Comparison of ENCODE assay signal across 8 cellular contexts in genomic region chr19:49819452-49820115, GRCh38. TPM values are rescaled to one million over a fixed set of nuclear protein-coding genes. Genes with fewer than 3 reads are reported as not detected.
DNase-seq lines count a peak whose midpoint lies in the region; ATAC-seq, FAIRE-seq and TF ChIP-seq lines count a peak whose summit lies in the region.
"Not testable (repeated sequence)": the region's sequence is repeated elsewhere in the genome, so short reads cannot be mapped to it uniquely, and the experiment has no call there.

No MANE protein-coding gene starts in this region.

- peak overlapping the region; percentile 96 for H3K27ac Mint-ChIP-seq in Caco-2 (ENCODE audit: unreplicated experiment)

- not testable (repeated sequence) for DNase-seq in Caco-2; LNCaP clone FGC (ENCODE audit: low read depth); ascending aorta (ENCODE audit: low spot score in 2 of 2); endothelial cell of umbilical vein (ENCODE audit: low read depth, low spot score); left lung
- DNase-seq in pancreas (peak in 1 of 6 donors; percentile 62), thyroid gland (peak; percentile 45 to 49)

- not testable (repeated sequence) for BruUV-seq in Caco-2 (replicated peaks; lab: Mats Ljungman, UMichigan); endothelial cell of umbilical vein (replicated peaks; lab: Mats Ljungman, UMichigan)

- H3K4me2 ChIP-seq in endothelial cell of umbilical vein (ENCODE audit: insufficient read depth, low read length), result peak overlapping the region; percentile 95

- not testable (repeated sequence) for ATAC-seq in left lung, pancreas

- H3K27me3 Mint-ChIP-seq in Caco-2 (ENCODE audit: insufficient read depth, unreplicated experiment), result not testable (repeated sequence)

- not testable (repeated sequence) for H3K36me3 ChIP-seq in Caco-2 (ENCODE audit: control insufficient read depth, insufficient read depth, low read length); endothelial cell of umbilical vein (ENCODE audit: control insufficient read depth in 2 of 2, extremely low read depth in 1 of 2, insufficient read depth in 2 of 2, low read length in 2 of 2); thyroid gland
- H3K36me3 ChIP-seq in ascending aorta (peaks cover 4 to 14% of the 10 kb centered on the region in 2 donors), left lung (peaks cover 0 to 23% of the 10 kb centered on the region in 2 donors), pancreas (peaks cover 0 to 13% (median 0%) of the 10 kb centered on the region in 3 donors)

- H3K4me3 Mint-ChIP-seq in Caco-2 (ENCODE audit: unreplicated experiment), result peak overlapping the region; percentile 85

- POLR2A ChIA-PET in Caco-2 (lab: Charles Lee); endothelial cell of umbilical vein (lab: Charles Lee): not testable (repeated sequence)

- H3K27me3 ChIP-seq in Caco-2 (replicated peaks; ENCODE audit: control insufficient read depth, insufficient read depth, low read length); ascending aorta; endothelial cell of umbilical vein (ENCODE audit: control insufficient read depth in 2 of 2, insufficient read depth in 2 of 2, low read length in 2 of 2); left lung; pancreas; thyroid gland: not testable (repeated sequence)

- WGBS in pancreas, 2 donors, result 39 to 50% methylated on average over 7 of the region's 7 CpGs
- WGBS in thyroid gland, 2 donors, result 61 to 67% methylated on average over 7 of the region's 7 CpGs

- H3K27ac ChIP-seq in VCaP (peak overlapping the region; percentile 86; the same call in 1 of the 2 replicates), pancreas (peak overlapping the region; percentile 17 to 99 (median 35)), thyroid gland (peak overlapping the region; percentile 13 to 85 (median 57))
- not testable (repeated sequence) for H3K27ac ChIP-seq in ascending aorta; endothelial cell of umbilical vein (ENCODE audit: insufficient read depth, low read depth, low read length); left lung

- H3K9me3 Mint-ChIP-seq in Caco-2 (ENCODE audit: unreplicated experiment), result not testable (repeated sequence)

- H3K9ac ChIP-seq in endothelial cell of umbilical vein (replicated peaks; ENCODE audit: extremely low read depth, insufficient read depth, low read length), result peak overlapping the region; percentile 91

- intact Hi-C loops in Caco-2 (cut with micrococcal nuclease; ENCODE audit: unreplicated experiment) (loop anchor here (5.0 kb wide), 1 partner anchor 33 kb away; the partner anchor contains the start of gene PTOV1), ascending aorta (cut with DNase I) (loop anchor here (2.0 kb wide), 1 partner anchor 143 kb away; the partner anchor contains the start of gene PRMT1), thyroid gland (cut with DNase I) (loop anchor here (5.0 kb wide), 1 partner anchor 33 kb away; the partner anchor contains the start of gene PTOV1)
- intact Hi-C loops in endothelial cell of umbilical vein (cut with micrococcal nuclease); left lung (cut with DNase I); pancreas (cut with DNase I): not testable (repeated sequence)

- not testable (repeated sequence) for H2AFZ ChIP-seq in endothelial cell of umbilical vein (ENCODE audit: low read depth, low read length)

- H3K36me3 Mint-ChIP-seq in Caco-2 (ENCODE audit: insufficient read depth, unreplicated experiment), result peaks cover 46% of the 10 kb centered on the region

- dilution Hi-C loops in endothelial cell of umbilical vein (cut with MboI; ENCODE audit: extremely low pct_ligation_motif_present, low sequenced_read_pairs), result not testable (repeated sequence)

- H3K79me2 ChIP-seq in endothelial cell of umbilical vein (ENCODE audit: control insufficient read depth, insufficient read depth, low read length), result peaks cover 24% of the 10 kb centered on the region

- H3K9me1 ChIP-seq in endothelial cell of umbilical vein (replicated peaks; ENCODE audit: control insufficient read depth, extremely low read depth, insufficient read depth, low read length), result not testable (repeated sequence)

- not testable (repeated sequence) for H4K20me1 ChIP-seq in endothelial cell of umbilical vein (replicated peaks; ENCODE audit: control insufficient read depth, extremely low read depth, insufficient read depth, low read length)

- TF ChIP-seq CTCF in Caco-2 (IDR thresholded peaks at IDR 0.05; ENCODE audit: insufficient read depth in 1 of 2, low read depth in 1 of 2, low read length in 1 of 2, severe bottlenecking in 1 of 2, unreplicated experiment in 1 of 2); LNCaP clone FGC (IDR thresholded peaks at IDR 0.05; ENCODE audit: control insufficient read depth, extremely low read depth, insufficient read depth); VCaP (conservative IDR thresholded peaks at IDR 0.05); ascending aorta (IDR thresholded peaks at IDR 0.05); endothelial cell of umbilical vein (IDR thresholded peaks at IDR 0.05; ENCODE audit: extremely low read depth in 1 of 2, insufficient read depth in 1 of 2, low read depth in 1 of 2, low read length in 2 of 2); left lung (IDR thresholded peaks at IDR 0.05); pancreas (IDR thresholded peaks at IDR 0.05); thyroid gland (IDR thresholded peaks at IDR 0.05): not testable (repeated sequence)

- not testable (repeated sequence) for H3K4me1 Mint-ChIP-seq in Caco-2 (ENCODE audit: low read depth, unreplicated experiment)

- H3K4me1 ChIP-seq in Caco-2, result not testable (repeated sequence)
- H3K4me1 ChIP-seq in ascending aorta (peaks cover 0 to 18% of the 10 kb centered on the region in 2 donors), endothelial cell of umbilical vein (ENCODE audit: control insufficient read depth, extremely low read depth, insufficient read depth, low read length) (peaks cover 13% of the 10 kb centered on the region), left lung (peaks cover 8 to 26% of the 10 kb centered on the region in 2 donors), pancreas (peaks cover 22 to 30% (median 23%) of the 10 kb centered on the region in 3 donors), thyroid gland (peaks cover 28 to 35% of the 10 kb centered on the region in 2 donors)

- not testable (repeated sequence) for TF ChIP-seq POLR2A in endothelial cell of umbilical vein (IDR thresholded peaks at IDR 0.05; ENCODE audit: low read depth, low read length); thyroid gland (IDR thresholded peaks at IDR 0.05)

- H3K4me3 ChIP-seq in Caco-2 (ENCODE audit: low read depth, low read length) (peak overlapping the region; percentile 100), LNCaP clone FGC (ENCODE audit: low read depth, low read length) (peak overlapping the region; percentile 94), ascending aorta (peak overlapping the region; percentile 78 to 85), endothelial cell of umbilical vein (replicated peaks in 1 of 3; ENCODE audit: insufficient read depth in 1 of 3, low read depth in 1 of 3, low read length in 3 of 3) (peak overlapping the region in 1 of 3 experiments; percentile 83), left lung (peak overlapping the region; percentile 79 to 93), pancreas (peak overlapping the region in 2 of 4 donors; percentile 55 to 65)
- not testable (repeated sequence) for H3K4me3 ChIP-seq in thyroid gland (replicated peaks in 1 of 3)

- FAIRE-seq in endothelial cell of umbilical vein (lab: Jason Lieb, UNC); pancreas (lab: Jason Lieb, UNC): not testable (repeated sequence)

- H3K9me3 ChIP-seq in Caco-2; ascending aorta; endothelial cell of umbilical vein (replicated peaks; ENCODE audit: control insufficient read depth, insufficient read depth, low read length); left lung; pancreas; thyroid gland: not testable (repeated sequence)

- CTCF ChIA-PET in Caco-2 (lab: Charles Lee), result interaction anchor here (0.7 to 1.2 kb wide), 2 partner anchors 120 to 222 kb away, joined by 4 read pairs; no protein-coding TSS in a partner anchor
- CTCF ChIA-PET in endothelial cell of umbilical vein (lab: Charles Lee), result interaction anchor here (1.8 kb wide), 1 partner anchor 31 kb away, joined by 6 read pairs; no protein-coding TSS in a partner anchor

RNA-seq across cellular contexts. Expression of gene MED25, which starts 1.5 kb away (rescaled TPM):
- total RNA-seq in Caco-2 (2022) (102 and 104 TPM in 2 replicates), ascending aorta (54.0 TPM), endothelial cell of umbilical vein (55.8 and 62.9 TPM in 2 replicates), left lung (10 to 100 TPM; 52.1 to 57.1 TPM), pancreas (10 to 100 TPM; 19.4 to 34.9 (median 24.3) TPM), thyroid gland (10 to 100 TPM; 42.6 to 50.2 (median 44.9) TPM)
- polyA plus RNA-seq in endothelial cell of umbilical vein (28.3 and 31.7 TPM in 2 replicates), pancreas (10 to 100 TPM; 56.8 to 60.0 TPM)
- 35.2 and 36.0 TPM in 2 replicates for polyA plus RNA-seq in endothelial cell of umbilical vein (2011; cell fraction: cytosol; rRNA removed)
- polyA plus RNA-seq in endothelial cell of umbilical vein (2011; cell fraction: nucleus; rRNA removed), result 89.2 and 105 TPM in 2 replicates
- 40.9 and 52.4 TPM in 2 replicates for polyA plus RNA-seq in endothelial cell of umbilical vein (2012)
- polyA minus RNA-seq in endothelial cell of umbilical vein, result 43.3 and 48.4 TPM in 2 replicates
- polyA minus RNA-seq in endothelial cell of umbilical vein (2011; cell fraction: cytosol; rRNA and poly(A)+ RNA removed), result 25.2 TPM
- polyA minus RNA-seq in endothelial cell of umbilical vein (2011; cell fraction: nucleus; rRNA and poly(A)+ RNA removed), result 32.5 and 39.6 TPM in 2 replicates

RNA-seq across cellular contexts. Expression of gene FUZ, which starts 6.5 kb away (rescaled TPM):
- total RNA-seq in Caco-2 (2022) (0.75 and 0.93 TPM in 2 replicates), ascending aorta (22.1 TPM), endothelial cell of umbilical vein (14.0 and 15.3 TPM in 2 replicates), left lung (10 to 100 TPM; 15.3 to 19.5 TPM), pancreas (10 to 100 TPM in 3 of 6 donors, 1 to 10 TPM in 3; 8.8 to 22.3 (median 12.1) TPM), thyroid gland (10 to 100 TPM; 20.1 to 40.1 (median 33.3) TPM)
- polyA plus RNA-seq in endothelial cell of umbilical vein (12.3 and 14.5 TPM in 2 replicates), pancreas (10 to 100 TPM; 24.3 to 30.3 TPM)
- 10.7 and 12.5 TPM in 2 replicates for polyA plus RNA-seq in endothelial cell of umbilical vein (2011; cell fraction: cytosol; rRNA removed)
- polyA plus RNA-seq in endothelial cell of umbilical vein (2011; cell fraction: nucleus; rRNA removed), result 15.1 and 15.3 TPM in 2 replicates
- 7.9 and 13.3 TPM in 2 replicates for polyA plus RNA-seq in endothelial cell of umbilical vein (2012)
- 6.8 and 11.8 TPM in 2 replicates for polyA minus RNA-seq in endothelial cell of umbilical vein
- not detected for polyA minus RNA-seq in endothelial cell of umbilical vein (2011; cell fraction: cytosol; rRNA and poly(A)+ RNA removed)
- 3.1 and 4.6 TPM in 2 replicates for polyA minus RNA-seq in endothelial cell of umbilical vein (2011; cell fraction: nucleus; rRNA and poly(A)+ RNA removed)

RNA-seq across cellular contexts. Expression of gene PTOV1, which starts 31.4 kb away (rescaled TPM):
- total RNA-seq in Caco-2 (2022) (209 and 224 TPM in 2 replicates), ascending aorta (163 TPM), endothelial cell of umbilical vein (184 and 187 TPM in 2 replicates), left lung (100 to 1,000 TPM in 1 of 2 donors, 10 to 100 TPM in 1; 96.0 to 133 TPM), pancreas (100 to 1,000 TPM in 1 of 6 donors, 10 to 100 TPM in 5; 48.8 to 116 (median 72.8) TPM), thyroid gland (100 to 1,000 TPM in 2 of 4 donors, 10 to 100 TPM in 2; 88.3 to 148 (median 98.9) TPM)
- polyA plus RNA-seq in endothelial cell of umbilical vein (116 and 125 TPM in 2 replicates), pancreas (100 to 1,000 TPM; 177 to 191 TPM)
- 93.1 and 118 TPM in 2 replicates for polyA plus RNA-seq in endothelial cell of umbilical vein (2011; cell fraction: cytosol; rRNA removed)
- polyA plus RNA-seq in endothelial cell of umbilical vein (2011; cell fraction: nucleus; rRNA removed), result 257 and 302 TPM in 2 replicates
- 96.0 and 145 TPM in 2 replicates for polyA plus RNA-seq in endothelial cell of umbilical vein (2012)
- 55.3 and 80.9 TPM in 2 replicates for polyA minus RNA-seq in endothelial cell of umbilical vein
- 56.8 TPM for polyA minus RNA-seq in endothelial cell of umbilical vein (2011; cell fraction: cytosol; rRNA and poly(A)+ RNA removed)
- polyA minus RNA-seq in endothelial cell of umbilical vein (2011; cell fraction: nucleus; rRNA and poly(A)+ RNA removed), result 61.0 and 83.2 TPM in 2 replicates

RNA-seq across cellular contexts. Expression of gene PNKP, which starts 47.8 kb away (rescaled TPM):
- total RNA-seq in Caco-2 (2022), result 130 and 147 TPM in 2 replicates
- 46.3 TPM for total RNA-seq in ascending aorta
- 112 and 114 TPM in 2 replicates for total RNA-seq in endothelial cell of umbilical vein
- 39.4 and 48.4 TPM in 2 replicates for polyA plus RNA-seq in endothelial cell of umbilical vein
- polyA plus RNA-seq in endothelial cell of umbilical vein (2011; cell fraction: cytosol; rRNA removed), result 15.1 and 23.9 TPM in 2 replicates
- polyA plus RNA-seq in endothelial cell of umbilical vein (2011; cell fraction: nucleus; rRNA removed), result 204 and 217 TPM in 2 replicates
- polyA plus RNA-seq in endothelial cell of umbilical vein (2012), result 40.6 and 46.0 TPM in 2 replicates
- 18.4 and 25.4 TPM in 2 replicates for polyA minus RNA-seq in endothelial cell of umbilical vein
- polyA minus RNA-seq in endothelial cell of umbilical vein (2011; cell fraction: cytosol; rRNA and poly(A)+ RNA removed), result 20.7 TPM
- 49.5 and 90.5 TPM in 2 replicates for polyA minus RNA-seq in endothelial cell of umbilical vein (2011; cell fraction: nucleus; rRNA and poly(A)+ RNA removed)
- total RNA-seq in left lung, result 10 to 100 TPM; 63.0 to 89.5 TPM
- 10 to 100 TPM; 28.7 to 52.4 (median 34.6) TPM for total RNA-seq in pancreas
- polyA plus RNA-seq in pancreas, result 100 to 1,000 TPM in 1 of 2 donors, 10 to 100 TPM in 1; 76.0 to 154 TPM
- 100 to 1,000 TPM in 1 of 4 donors, 10 to 100 TPM in 3; 54.6 to 124 (median 84.3) TPM for total RNA-seq in thyroid gland

RNA-seq across cellular contexts. Expression of gene AP2A1, which starts 52.8 kb away (rescaled TPM):
- total RNA-seq in Caco-2 (2022), result 107 and 126 TPM in 2 replicates
- total RNA-seq in ascending aorta, result 249 TPM
- 108 TPM in 2 replicates for total RNA-seq in endothelial cell of umbilical vein
- polyA plus RNA-seq in endothelial cell of umbilical vein, result 113 and 114 TPM in 2 replicates
- polyA plus RNA-seq in endothelial cell of umbilical vein (2011; cell fraction: cytosol; rRNA removed), result 80.4 and 101 TPM in 2 replicates
- 97.8 TPM in 2 replicates for polyA plus RNA-seq in endothelial cell of umbilical vein (2011; cell fraction: nucleus; rRNA removed)
- 75.0 and 114 TPM in 2 replicates for polyA plus RNA-seq in endothelial cell of umbilical vein (2012)
- polyA minus RNA-seq in endothelial cell of umbilical vein, result 104 and 122 TPM in 2 replicates
- 80.2 TPM for polyA minus RNA-seq in endothelial cell of umbilical vein (2011; cell fraction: cytosol; rRNA and poly(A)+ RNA removed)
- 45.7 and 60.4 TPM in 2 replicates for polyA minus RNA-seq in endothelial cell of umbilical vein (2011; cell fraction: nucleus; rRNA and poly(A)+ RNA removed)
- 10 to 100 TPM; 84.9 to 87.6 TPM for total RNA-seq in left lung
- 10 to 100 TPM; 29.3 to 42.8 (median 34.2) TPM for total RNA-seq in pancreas
- polyA plus RNA-seq in pancreas, result 10 to 100 TPM; 27.1 to 29.0 TPM
- 10 to 100 TPM; 48.4 to 77.6 (median 66.9) TPM for total RNA-seq in thyroid gland
